In genomic region chr2:19120941-19121750, GRCh38 we compare ENCODE assay signal across 11 cellular contexts.
DNase-seq lines count a peak whose midpoint lies in the region; ATAC-seq, FAIRE-seq and TF ChIP-seq lines count a peak whose summit lies in the region.
"Had no signal": no experiment of that assay in that cellular context is flagged by ENCODE, and none has a peak within 500 bp of the region (broad histone marks: within the 10 kb centered on the region; RNA-seq: fewer than 3 reads in every experiment).

No MANE protein-coding gene starts in this region.

- ATAC-seq in Right ventricle myocardium inferior = peak; percentile 90
- no peak for ATAC-seq in HG03439 (IDR thresholded peaks at IDR 0.05; ENCODE audit: unreplicated experiment)
- ATAC-seq: A549 had no signal

- H3K36me3 ChIP-seq in bronchial epithelial cell (ENCODE audit: control insufficient read depth, insufficient read depth, low read length) = no peaks in the 10 kb centered on the region

- no peak overlapping the region for H3K4me3 ChIP-seq in bronchial epithelial cell (ENCODE audit: low read depth, low read length)
- H3K4me3 ChIP-seq: A549 had no signal

- no peak for DNase-seq in Right ventricle myocardium inferior (ENCODE audit: missing footprints)
- no peak for DNase-seq in cardiac septum (ENCODE audit: low spot score)
- peak; percentile 61 for DNase-seq in bronchial epithelial cell (ENCODE audit: low read depth)
- DNase-seq in inferior parietal cortex (ENCODE audit: extremely low spot score) = peak; percentile 66
- no peak for DNase-seq in activated T-cell treated with anti-CD3 and anti-CD28 coated beads, Interleukin-2, amount 50 U/mL, for 48 hours
- DNase-seq in stimulated activated CD4-positive, alpha-beta T cell treated with anti-CD3 and anti-CD28 coated beads, Interleukin-2, amount 100 ng/mL, for 24 hours = no peak
- DNase-seq in NCI-H1105 treated with DMSO at 0.1 percent for 48 hours (lab: John Stamatoyannopoulos, UW) = no peak
- DNase-seq: activated naive CD4-positive, alpha-beta T cell treated with anti-CD3 and anti-CD28 coated beads, Interleukin-2, amount 50 U/mL, for 16 hours; stimulated activated CD4-positive, alpha-beta T cell treated with anti-CD3 and anti-CD28 coated beads, Interleukin-12 subunit alpha, Interleukin-12 subunit beta, amount 100 ng/mL, for 4 hours had no signal

- intact Hi-C loops in Right ventricle myocardium inferior (cut with DNase I) (no loop called here), cardiac septum (cut with DNase I) (no loop called here)

- H3K27me3 ChIP-seq in bronchial epithelial cell (ENCODE audit: control insufficient read depth, insufficient read depth, low read length) = no peaks in the 10 kb centered on the region

- no peak for FAIRE-seq in bronchial epithelial cell (lab: Jason Lieb, UNC)
- FAIRE-seq: A549 had no signal

- TF ChIP-seq CTCF in bronchial epithelial cell (IDR thresholded peaks at IDR 0.05; ENCODE audit: insufficient read depth, low read length, severe bottlenecking) = no peak

Comparison
In these comparisons a context has a peak if more than half of its experiments do, and no peak if none do; other contexts are left out.
1. DNase-seq: peak in bronchial epithelial cell (single experiment) and inferior parietal cortex (single experiment); none in Right ventricle myocardium inferior (single experiment), cardiac septum (single experiment), activated T-cell treated with anti-CD3 and anti-CD28 coated beads, Interleukin-2, amount 50 U/mL, for 48 hours (0 of 2), stimulated activated CD4-positive, alpha-beta T cell treated with anti-CD3 and anti-CD28 coated beads, Interleukin-2, amount 100 ng/mL, for 24 hours (0 of 2) and NCI-H1105 treated with DMSO at 0.1 percent for 48 hours (single experiment).